Comparison of ENCODE assay signal across 8 cellular contexts in genomic region chr16:14303182-14303618, GRCh38.
DNase-seq lines count a peak whose midpoint lies in the region; ATAC-seq lines count a peak whose summit lies in the region.

No MANE protein-coding gene starts in this region.

- no peaks in the 10 kb centered on the region for H3K9me3 ChIP-seq in subcutaneous abdominal adipose tissue (ENCODE audit: control insufficient read depth in 5 of 5, low read length in 5 of 5)

- peaks cover 2 to 57% (median 47%) of the 10 kb centered on the region in 5 donors for H3K4me1 ChIP-seq in subcutaneous abdominal adipose tissue (ENCODE audit: control insufficient read depth in 5 of 5, insufficient read depth in 5 of 5, low read length in 5 of 5)

- no peak for ATAC-seq in activated CD4-positive, alpha-beta T cell treated with anti-CD3 and anti-CD28 coated beads for 36 hours
- no peak for ATAC-seq in activated naive CD8-positive, alpha-beta T cell treated with anti-CD3 and anti-CD28 coated beads, Interleukin-2, amount 10 ng/mL, durations not matched to agents 7 days and 5 days (ENCODE audit: low read depth)
- no peak for ATAC-seq in GM21529 (IDR thresholded peaks at IDR 0.05; ENCODE audit: unreplicated experiment)

- peaks cover 15% of the 10 kb centered on the region for H3K27me3 Mint-ChIP-seq in activated CD4-positive, alpha-beta T cell treated with anti-CD3 and anti-CD28 coated beads for 36 hours
- H3K27me3 Mint-ChIP-seq in activated naive CD8-positive, alpha-beta T cell treated with anti-CD3 and anti-CD28 coated beads, Interleukin-2, amount 10 ng/mL, durations not matched to agents 7 days and 5 days = peaks cover 24% of the 10 kb centered on the region

- peak overlapping the region; percentile 69 for H3K4me3 Mint-ChIP-seq in activated CD4-positive, alpha-beta T cell treated with anti-CD3 and anti-CD28 coated beads for 36 hours
- peak overlapping the region; percentile 85 for H3K4me3 Mint-ChIP-seq in activated naive CD8-positive, alpha-beta T cell treated with anti-CD3 and anti-CD28 coated beads, Interleukin-2, amount 10 ng/mL, durations not matched to agents 7 days and 5 days

- peaks cover 21% of the 10 kb centered on the region for H3K4me1 Mint-ChIP-seq in activated CD4-positive, alpha-beta T cell treated with anti-CD3 and anti-CD28 coated beads for 36 hours
- H3K4me1 Mint-ChIP-seq in activated naive CD8-positive, alpha-beta T cell treated with anti-CD3 and anti-CD28 coated beads, Interleukin-2, amount 10 ng/mL, durations not matched to agents 7 days and 5 days = peaks cover 9% of the 10 kb centered on the region

- POLR2A ChIA-PET in activated CD4-positive, alpha-beta T cell treated with anti-CD3 and anti-CD28 coated beads for 36 hours (lab: Charles Lee) = no interaction called here
- POLR2A ChIA-PET in activated naive CD8-positive, alpha-beta T cell treated with anti-CD3 and anti-CD28 coated beads, Interleukin-2, amount 10 ng/mL, durations not matched to agents 7 days and 5 days (lab: Charles Lee) = no interaction called here

- CTCF ChIA-PET in activated CD4-positive, alpha-beta T cell treated with anti-CD3 and anti-CD28 coated beads for 36 hours (lab: Charles Lee) = interaction anchor here (0.7 kb wide), 1 partner anchor 81 kb away, joined by 4 read pairs; no protein-coding TSS in a partner anchor

- no peak overlapping the region for H3K27ac Mint-ChIP-seq in activated CD4-positive, alpha-beta T cell treated with anti-CD3 and anti-CD28 coated beads for 36 hours
- H3K27ac Mint-ChIP-seq in activated naive CD8-positive, alpha-beta T cell treated with anti-CD3 and anti-CD28 coated beads, Interleukin-2, amount 10 ng/mL, durations not matched to agents 7 days and 5 days = no peak overlapping the region

- no peak for DNase-seq in activated CD4-positive, alpha-beta T cell treated with anti-CD3 and anti-CD28 coated beads for 36 hours
- DNase-seq in activated CD4-positive, alpha-beta T cell treated with anti-CD3 and anti-CD28 coated beads for 48 hours = no peak
- DNase-seq in activated naive CD8-positive, alpha-beta T cell treated with anti-CD3 and anti-CD28 coated beads, Interleukin-2, amount 10 ng/mL, durations not matched to agents 7 days and 5 days = no peak
- DNase-seq in iris pigment epithelial cell (ENCODE audit: low read depth) = peak; percentile 35
- DNase-seq in NOMO-1 (lab: John Stamatoyannopoulos, UW; ENCODE audit: unreplicated experiment in 2 of 2) = no peak
- DNase-seq in NCI-H2029 (lab: John Stamatoyannopoulos, UW) = no peak

- H3K27ac ChIP-seq in subcutaneous abdominal adipose tissue (ENCODE audit: low read depth, low read length) = peak overlapping the region; percentile 97

- H3K9ac ChIP-seq in subcutaneous abdominal adipose tissue (ENCODE audit: low read length in 5 of 5) = peak overlapping the region; percentile 72 to 96 (median 92)

- peak overlapping the region; percentile 70 to 95 (median 87) for H3K4me3 ChIP-seq in subcutaneous abdominal adipose tissue (ENCODE audit: low read depth in 1 of 5, low read length in 5 of 5)

- intact Hi-C loops in activated CD4-positive, alpha-beta T cell treated with anti-CD3 and anti-CD28 coated beads for 36 hours (cut with DNase I, micrococcal nuclease) = loop anchor here in 1 of 2 experiments (2.0 to 5.0 kb wide), 2 partner anchors 52 to 329 kb away; partner anchors contain the start of genes BFAR and PARN

- no peaks in the 10 kb centered on the region for H3K36me3 Mint-ChIP-seq in activated CD4-positive, alpha-beta T cell treated with anti-CD3 and anti-CD28 coated beads for 36 hours (ENCODE audit: low read depth)
- H3K36me3 Mint-ChIP-seq in activated naive CD8-positive, alpha-beta T cell treated with anti-CD3 and anti-CD28 coated beads, Interleukin-2, amount 10 ng/mL, durations not matched to agents 7 days and 5 days = no peaks in the 10 kb centered on the region

- H3K9me3 Mint-ChIP-seq in activated CD4-positive, alpha-beta T cell treated with anti-CD3 and anti-CD28 coated beads for 36 hours (ENCODE audit: low read depth) = no peaks in the 10 kb centered on the region
- no peaks in the 10 kb centered on the region for H3K9me3 Mint-ChIP-seq in activated naive CD8-positive, alpha-beta T cell treated with anti-CD3 and anti-CD28 coated beads, Interleukin-2, amount 10 ng/mL, durations not matched to agents 7 days and 5 days

- H3K27me3 ChIP-seq in subcutaneous abdominal adipose tissue (ENCODE audit: control insufficient read depth in 5 of 5, insufficient read depth in 4 of 5, low read length in 5 of 5) = no peaks in the 10 kb centered on the region

- no peaks in the 10 kb centered on the region for H3K36me3 ChIP-seq in subcutaneous abdominal adipose tissue (ENCODE audit: control insufficient read depth in 5 of 5, insufficient read depth in 5 of 5, low read length in 5 of 5)
